2 cellular contexts compared by ENCODE assay signal in the genomic region with DNA sequence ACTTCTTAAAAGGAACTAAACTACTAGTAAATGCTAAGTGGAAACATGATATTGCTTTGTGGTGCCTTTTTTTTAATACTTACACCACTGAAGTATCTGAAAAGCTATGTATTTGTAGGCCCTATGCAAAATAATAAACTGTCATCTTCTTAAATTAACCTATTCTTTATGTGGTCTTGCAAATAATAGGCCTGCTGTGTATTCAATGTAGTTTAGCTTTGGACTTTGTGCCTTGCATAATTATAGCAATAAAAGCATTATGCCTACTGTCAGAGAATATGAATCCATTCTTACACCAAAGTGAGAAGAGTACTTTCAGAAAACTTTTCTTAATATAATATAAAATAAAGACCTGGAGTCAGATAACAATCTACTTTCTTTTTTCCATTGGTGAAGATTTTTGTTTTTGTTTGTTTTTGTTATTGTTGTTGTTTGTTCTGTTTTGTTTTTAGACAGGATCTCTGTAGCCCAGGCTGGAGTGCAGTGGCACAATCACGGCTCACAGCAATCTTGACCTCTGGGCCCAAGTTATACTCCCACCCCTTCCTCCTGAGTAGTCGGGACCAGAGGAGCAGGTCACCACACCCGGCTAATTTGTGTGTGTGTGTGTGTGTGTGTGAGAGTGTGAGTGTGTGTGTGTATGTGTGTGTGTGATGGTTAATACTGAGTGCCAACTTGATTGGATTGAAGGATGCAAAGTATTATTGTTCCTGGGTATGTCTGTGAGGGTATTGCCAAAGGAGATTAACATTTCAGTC.
TF ChIP-seq lines count a peak whose summit lies in the region.

No MANE protein-coding gene starts in this region.

TF ChIP-seq in GM23338, 12 proteins besides CTCF, POLR2A, EP300 and RAD21 (continued from another document and continues in another):
- TF ChIP-seq, protein P1, sequence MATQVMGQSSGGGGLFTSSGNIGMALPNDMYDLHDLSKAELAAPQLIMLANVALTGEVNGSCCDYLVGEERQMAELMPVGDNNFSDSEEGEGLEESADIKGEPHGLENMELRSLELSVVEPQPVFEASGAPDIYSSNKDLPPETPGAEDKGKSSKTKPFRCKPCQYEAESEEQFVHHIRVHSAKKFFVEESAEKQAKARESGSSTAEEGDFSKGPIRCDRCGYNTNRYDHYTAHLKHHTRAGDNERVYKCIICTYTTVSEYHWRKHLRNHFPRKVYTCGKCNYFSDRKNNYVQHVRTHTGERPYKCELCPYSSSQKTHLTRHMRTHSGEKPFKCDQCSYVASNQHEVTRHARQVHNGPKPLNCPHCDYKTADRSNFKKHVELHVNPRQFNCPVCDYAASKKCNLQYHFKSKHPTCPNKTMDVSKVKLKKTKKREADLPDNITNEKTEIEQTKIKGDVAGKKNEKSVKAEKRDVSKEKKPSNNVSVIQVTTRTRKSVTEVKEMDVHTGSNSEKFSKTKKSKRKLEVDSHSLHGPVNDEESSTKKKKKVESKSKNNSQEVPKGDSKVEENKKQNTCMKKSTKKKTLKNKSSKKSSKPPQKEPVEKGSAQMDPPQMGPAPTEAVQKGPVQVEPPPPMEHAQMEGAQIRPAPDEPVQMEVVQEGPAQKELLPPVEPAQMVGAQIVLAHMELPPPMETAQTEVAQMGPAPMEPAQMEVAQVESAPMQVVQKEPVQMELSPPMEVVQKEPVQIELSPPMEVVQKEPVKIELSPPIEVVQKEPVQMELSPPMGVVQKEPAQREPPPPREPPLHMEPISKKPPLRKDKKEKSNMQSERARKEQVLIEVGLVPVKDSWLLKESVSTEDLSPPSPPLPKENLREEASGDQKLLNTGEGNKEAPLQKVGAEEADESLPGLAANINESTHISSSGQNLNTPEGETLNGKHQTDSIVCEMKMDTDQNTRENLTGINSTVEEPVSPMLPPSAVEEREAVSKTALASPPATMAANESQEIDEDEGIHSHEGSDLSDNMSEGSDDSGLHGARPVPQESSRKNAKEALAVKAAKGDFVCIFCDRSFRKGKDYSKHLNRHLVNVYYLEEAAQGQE (IDR thresholded peaks at IDR 0.05; ENCODE audit: unreplicated experiment): no peak
- TF ChIP-seq EZH2phosphoT487 (IDR thresholded peaks at IDR 0.05; ENCODE audit: unreplicated experiment) (no peak), EZH2 (IDR thresholded peaks at IDR 0.05; ENCODE audit: low read depth, unreplicated experiment) (no peak), CREB1 (CRISPR knock-in tag; IDR thresholded peaks at IDR 0.05; ENCODE audit: low read depth) (no peak), POLR2AphosphoS5 (IDR thresholded peaks at IDR 0.05; ENCODE audit: low read depth) (no peak)
- TF ChIP-seq, protein P2, sequence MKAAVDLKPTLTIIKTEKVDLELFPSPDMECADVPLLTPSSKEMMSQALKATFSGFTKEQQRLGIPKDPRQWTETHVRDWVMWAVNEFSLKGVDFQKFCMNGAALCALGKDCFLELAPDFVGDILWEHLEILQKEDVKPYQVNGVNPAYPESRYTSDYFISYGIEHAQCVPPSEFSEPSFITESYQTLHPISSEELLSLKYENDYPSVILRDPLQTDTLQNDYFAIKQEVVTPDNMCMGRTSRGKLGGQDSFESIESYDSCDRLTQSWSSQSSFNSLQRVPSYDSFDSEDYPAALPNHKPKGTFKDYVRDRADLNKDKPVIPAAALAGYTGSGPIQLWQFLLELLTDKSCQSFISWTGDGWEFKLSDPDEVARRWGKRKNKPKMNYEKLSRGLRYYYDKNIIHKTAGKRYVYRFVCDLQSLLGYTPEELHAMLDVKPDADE (IDR thresholded peaks at IDR 0.05): no peak
- TF ChIP-seq, protein P3, sequence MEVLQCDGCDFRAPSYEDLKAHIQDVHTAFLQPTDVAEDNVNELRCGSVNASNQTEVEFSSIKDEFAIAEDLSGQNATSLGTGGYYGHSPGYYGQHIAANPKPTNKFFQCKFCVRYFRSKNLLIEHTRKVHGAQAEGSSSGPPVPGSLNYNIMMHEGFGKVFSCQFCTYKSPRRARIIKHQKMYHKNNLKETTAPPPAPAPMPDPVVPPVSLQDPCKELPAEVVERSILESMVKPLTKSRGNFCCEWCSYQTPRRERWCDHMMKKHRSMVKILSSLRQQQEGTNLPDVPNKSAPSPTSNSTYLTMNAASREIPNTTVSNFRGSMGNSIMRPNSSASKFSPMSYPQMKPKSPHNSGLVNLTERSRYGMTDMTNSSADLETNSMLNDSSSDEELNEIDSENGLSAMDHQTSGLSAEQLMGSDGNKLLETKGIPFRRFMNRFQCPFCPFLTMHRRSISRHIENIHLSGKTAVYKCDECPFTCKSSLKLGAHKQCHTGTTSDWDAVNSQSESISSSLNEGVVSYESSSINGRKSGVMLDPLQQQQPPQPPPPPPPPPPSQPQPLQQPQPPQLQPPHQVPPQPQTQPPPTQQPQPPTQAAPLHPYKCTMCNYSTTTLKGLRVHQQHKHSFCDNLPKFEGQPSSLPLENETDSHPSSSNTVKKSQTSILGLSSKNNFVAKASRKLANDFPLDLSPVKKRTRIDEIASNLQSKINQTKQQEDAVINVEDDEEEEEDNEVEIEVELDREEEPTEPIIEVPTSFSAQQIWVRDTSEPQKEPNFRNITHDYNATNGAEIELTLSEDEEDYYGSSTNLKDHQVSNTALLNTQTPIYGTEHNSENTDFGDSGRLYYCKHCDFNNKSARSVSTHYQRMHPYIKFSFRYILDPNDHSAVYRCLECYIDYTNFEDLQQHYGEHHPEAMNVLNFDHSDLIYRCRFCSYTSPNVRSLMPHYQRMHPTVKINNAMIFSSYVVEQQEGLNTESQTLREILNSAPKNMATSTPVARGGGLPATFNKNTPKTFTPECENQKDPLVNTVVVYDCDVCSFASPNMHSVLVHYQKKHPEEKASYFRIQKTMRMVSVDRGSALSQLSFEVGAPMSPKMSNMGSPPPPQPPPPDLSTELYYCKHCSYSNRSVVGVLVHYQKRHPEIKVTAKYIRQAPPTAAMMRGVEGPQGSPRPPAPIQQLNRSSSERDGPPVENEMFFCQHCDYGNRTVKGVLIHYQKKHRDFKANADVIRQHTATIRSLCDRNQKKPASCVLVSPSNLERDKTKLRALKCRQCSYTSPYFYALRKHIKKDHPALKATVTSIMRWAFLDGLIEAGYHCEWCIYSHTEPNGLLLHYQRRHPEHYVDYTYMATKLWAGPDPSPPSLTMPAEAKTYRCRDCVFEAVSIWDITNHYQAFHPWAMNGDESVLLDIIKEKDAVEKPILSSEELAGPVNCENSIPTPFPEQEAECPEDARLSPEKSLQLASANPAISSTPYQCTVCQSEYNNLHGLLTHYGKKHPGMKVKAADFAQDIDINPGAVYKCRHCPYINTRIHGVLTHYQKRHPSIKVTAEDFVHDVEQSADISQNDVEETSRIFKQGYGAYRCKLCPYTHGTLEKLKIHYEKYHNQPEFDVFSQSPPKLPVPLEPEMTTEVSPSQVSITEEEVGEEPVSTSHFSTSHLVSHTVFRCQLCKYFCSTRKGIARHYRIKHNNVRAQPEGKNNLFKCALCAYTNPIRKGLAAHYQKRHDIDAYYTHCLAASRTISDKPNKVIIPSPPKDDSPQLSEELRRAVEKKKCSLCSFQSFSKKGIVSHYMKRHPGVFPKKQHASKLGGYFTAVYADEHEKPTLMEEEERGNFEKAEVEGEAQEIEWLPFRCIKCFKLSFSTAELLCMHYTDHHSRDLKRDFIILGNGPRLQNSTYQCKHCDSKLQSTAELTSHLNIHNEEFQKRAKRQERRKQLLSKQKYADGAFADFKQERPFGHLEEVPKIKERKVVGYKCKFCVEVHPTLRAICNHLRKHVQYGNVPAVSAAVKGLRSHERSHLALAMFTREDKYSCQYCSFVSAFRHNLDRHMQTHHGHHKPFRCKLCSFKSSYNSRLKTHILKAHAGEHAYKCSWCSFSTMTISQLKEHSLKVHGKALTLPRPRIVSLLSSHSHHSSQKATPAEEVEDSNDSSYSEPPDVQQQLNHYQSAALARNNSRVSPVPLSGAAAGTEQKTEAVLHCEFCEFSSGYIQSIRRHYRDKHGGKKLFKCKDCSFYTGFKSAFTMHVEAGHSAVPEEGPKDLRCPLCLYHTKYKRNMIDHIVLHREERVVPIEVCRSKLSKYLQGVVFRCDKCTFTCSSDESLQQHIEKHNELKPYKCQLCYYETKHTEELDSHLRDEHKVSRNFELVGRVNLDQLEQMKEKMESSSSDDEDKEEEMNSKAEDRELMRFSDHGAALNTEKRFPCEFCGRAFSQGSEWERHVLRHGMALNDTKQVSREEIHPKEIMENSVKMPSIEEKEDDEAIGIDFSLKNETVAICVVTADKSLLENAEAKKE (CRISPR knock-in tag; IDR thresholded peaks at IDR 0.05): no peak

TF ChIP-seq in H1, 55 proteins besides CTCF, POLR2A, EP300 and RAD21 (continued from another document):
- TF ChIP-seq ASH2L (IDR thresholded peaks at IDR 0.05; ENCODE audit: low read length) (no peak), TAF7 (optimal IDR thresholded peaks at IDR 0.05; ENCODE audit: borderline replicate concordance, low read depth, low read length) (no peak), SP2 (IDR thresholded peaks at IDR 0.05; ENCODE audit: low read length) (no peak), KDM5A (IDR thresholded peaks at IDR 0.05; ENCODE audit: low read length) (no peak), CTBP2 (IDR thresholded peaks at IDR 0.05; ENCODE audit: borderline replicate concordance, insufficient read depth, insufficient read length, low read length) (no peak)
- TF ChIP-seq, protein P4, sequence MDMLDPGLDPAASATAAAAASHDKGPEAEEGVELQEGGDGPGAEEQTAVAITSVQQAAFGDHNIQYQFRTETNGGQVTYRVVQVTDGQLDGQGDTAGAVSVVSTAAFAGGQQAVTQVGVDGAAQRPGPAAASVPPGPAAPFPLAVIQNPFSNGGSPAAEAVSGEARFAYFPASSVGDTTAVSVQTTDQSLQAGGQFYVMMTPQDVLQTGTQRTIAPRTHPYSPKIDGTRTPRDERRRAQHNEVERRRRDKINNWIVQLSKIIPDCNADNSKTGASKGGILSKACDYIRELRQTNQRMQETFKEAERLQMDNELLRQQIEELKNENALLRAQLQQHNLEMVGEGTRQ (IDR thresholded peaks at IDR 0.05; ENCODE audit: low read length): no peak
TF ChIP-seq in H1: peak in this region for 0.
